2 cellular contexts compared by ENCODE assay signal in genomic region chr16:30698139-30698815, GRCh38.
A peak's percentile ranks its signal among the peaks of the same experiment; 100 is the strongest.
TF ChIP-seq lines count a peak whose summit lies in the region.

No MANE protein-coding gene starts in this region.

TF ChIP-seq in A549, 52 proteins besides CTCF, POLR2A, EP300 and RAD21:
- TF ChIP-seq, protein P1, sequence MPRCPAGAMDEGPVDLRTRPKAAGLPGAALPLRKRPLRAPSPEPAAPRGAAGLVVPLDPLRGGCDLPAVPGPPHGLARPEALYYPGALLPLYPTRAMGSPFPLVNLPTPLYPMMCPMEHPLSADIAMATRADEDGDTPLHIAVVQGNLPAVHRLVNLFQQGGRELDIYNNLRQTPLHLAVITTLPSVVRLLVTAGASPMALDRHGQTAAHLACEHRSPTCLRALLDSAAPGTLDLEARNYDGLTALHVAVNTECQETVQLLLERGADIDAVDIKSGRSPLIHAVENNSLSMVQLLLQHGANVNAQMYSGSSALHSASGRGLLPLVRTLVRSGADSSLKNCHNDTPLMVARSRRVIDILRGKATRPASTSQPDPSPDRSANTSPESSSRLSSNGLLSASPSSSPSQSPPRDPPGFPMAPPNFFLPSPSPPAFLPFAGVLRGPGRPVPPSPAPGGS (IDR thresholded peaks at IDR 0.05) = peak; percentile 81
- TF ChIP-seq CBX2 (IDR thresholded peaks at IDR 0.05; ENCODE audit: borderline replicate concordance, low read depth) (no peak), TP53 (CRISPR knock-in tag; IDR thresholded peaks at IDR 0.05) (peak; percentile 82; the same call in 1 of the 2 replicates), REST (IDR thresholded peaks at IDR 0.05) (peak; percentile 98), RFX5 (IDR thresholded peaks at IDR 0.05) (peak; percentile 25; the same call in 1 of the 2 replicates), NFE2L2 (conservative IDR thresholded peaks at IDR 0.05; ENCODE audit: low read length) (no peak), MYC (IDR thresholded peaks at IDR 0.05; ENCODE audit: borderline replicate concordance, low read length) (peak; percentile 80), RCOR1 (IDR thresholded peaks at IDR 0.05; ENCODE audit: low read depth, low read length) (no peak), TFCP2L1 (CRISPR knock-in tag; IDR thresholded peaks at IDR 0.05) (peak; percentile 96), HOXA7 (CRISPR knock-in tag; IDR thresholded peaks at IDR 0.05) (peak; percentile 47; the same call in 1 of the 2 replicates), RNF2 (IDR thresholded peaks at IDR 0.05; ENCODE audit: borderline replicate concordance, low read depth) (no peak), SMC3 (IDR thresholded peaks at IDR 0.05) (no peak), JUN (IDR thresholded peaks at IDR 0.05) (peak; percentile 84 to 91), FOSB (CRISPR knock-in tag; IDR thresholded peaks at IDR 0.05) (peak; percentile 67; the same call in 1 of the 2 replicates), PHF8 (IDR thresholded peaks at IDR 0.05; ENCODE audit: borderline replicate concordance, low read depth) (peak; percentile 95), MAZ (IDR thresholded peaks at IDR 0.05; ENCODE audit: borderline replicate concordance, low read depth, low read length) (peak; percentile 73; the same call in 1 of the 2 replicates), CEBPB (IDR thresholded peaks at IDR 0.05) (no peak), ESRRA (IDR thresholded peaks at IDR 0.05; ENCODE audit: borderline replicate concordance, low read length) (no peak), CHD2 (IDR thresholded peaks at IDR 0.05; ENCODE audit: low read length, partially characterized antibody) (no peak), MAX (IDR thresholded peaks at IDR 0.05) (peak; percentile 80), EHMT2 (IDR thresholded peaks at IDR 0.05; ENCODE audit: low read depth) (no peak)
- TF ChIP-seq, protein P2, sequence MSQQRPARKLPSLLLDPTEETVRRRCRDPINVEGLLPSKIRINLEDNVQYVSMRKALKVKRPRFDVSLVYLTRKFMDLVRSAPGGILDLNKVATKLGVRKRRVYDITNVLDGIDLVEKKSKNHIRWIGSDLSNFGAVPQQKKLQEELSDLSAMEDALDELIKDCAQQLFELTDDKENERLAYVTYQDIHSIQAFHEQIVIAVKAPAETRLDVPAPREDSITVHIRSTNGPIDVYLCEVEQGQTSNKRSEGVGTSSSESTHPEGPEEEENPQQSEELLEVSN (IDR thresholded peaks at IDR 0.05; ENCODE audit: borderline replicate concordance, low read depth) = peak; percentile 33; the same call in 1 of the 2 replicates

TF ChIP-seq in K562, 482 proteins besides CTCF, POLR2A, EP300 and RAD21 (continues in another document):
- TF ChIP-seq, protein P3, sequence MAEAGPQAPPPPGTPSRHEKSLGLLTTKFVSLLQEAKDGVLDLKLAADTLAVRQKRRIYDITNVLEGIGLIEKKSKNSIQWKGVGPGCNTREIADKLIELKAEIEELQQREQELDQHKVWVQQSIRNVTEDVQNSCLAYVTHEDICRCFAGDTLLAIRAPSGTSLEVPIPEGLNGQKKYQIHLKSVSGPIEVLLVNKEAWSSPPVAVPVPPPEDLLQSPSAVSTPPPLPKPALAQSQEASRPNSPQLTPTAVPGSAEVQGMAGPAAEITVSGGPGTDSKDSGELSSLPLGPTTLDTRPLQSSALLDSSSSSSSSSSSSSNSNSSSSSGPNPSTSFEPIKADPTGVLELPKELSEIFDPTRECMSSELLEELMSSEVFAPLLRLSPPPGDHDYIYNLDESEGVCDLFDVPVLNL (CRISPR knock-in tag; IDR thresholded peaks at IDR 0.05; ENCODE audit: low read depth) = peak; percentile 64; the same call in 1 of the 2 replicates
- TF ChIP-seq, protein P2 (IDR thresholded peaks at IDR 0.05; ENCODE audit: borderline replicate concordance in 1 of 2, extremely low read depth in 1 of 2, insufficient read depth in 1 of 2, insufficient read length in 1 of 2, low read depth in 1 of 2, low read length in 1 of 2, poor library complexity in 1 of 2, severe bottlenecking in 1 of 2) = peak; percentile 70 to 86
- TF ChIP-seq EGR1 (conservative IDR thresholded peaks at IDR 0.05) = peak; percentile 86
- TF ChIP-seq AFF4 (CRISPR knock-in tag; IDR thresholded peaks at IDR 0.05) = peak; percentile 23; the same call in 1 of the 2 replicates
- 0 out of 2 replicates have a peak, but pooled peaks have one; percentile 14 for TF ChIP-seq CBFB (CRISPR knock-in tag; IDR thresholded peaks at IDR 0.05)
- TF ChIP-seq, protein P4, sequence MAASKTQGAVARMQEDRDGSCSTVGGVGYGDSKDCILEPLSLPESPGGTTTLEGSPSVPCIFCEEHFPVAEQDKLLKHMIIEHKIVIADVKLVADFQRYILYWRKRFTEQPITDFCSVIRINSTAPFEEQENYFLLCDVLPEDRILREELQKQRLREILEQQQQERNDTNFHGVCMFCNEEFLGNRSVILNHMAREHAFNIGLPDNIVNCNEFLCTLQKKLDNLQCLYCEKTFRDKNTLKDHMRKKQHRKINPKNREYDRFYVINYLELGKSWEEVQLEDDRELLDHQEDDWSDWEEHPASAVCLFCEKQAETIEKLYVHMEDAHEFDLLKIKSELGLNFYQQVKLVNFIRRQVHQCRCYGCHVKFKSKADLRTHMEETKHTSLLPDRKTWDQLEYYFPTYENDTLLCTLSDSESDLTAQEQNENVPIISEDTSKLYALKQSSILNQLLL (CRISPR knock-in tag; IDR thresholded peaks at IDR 0.05; ENCODE audit: borderline replicate concordance) = no peak
- TF ChIP-seq SETDB1 (IDR thresholded peaks at IDR 0.05; ENCODE audit: low read length) = peak; percentile 71
- peak; percentile 88 for TF ChIP-seq SMAD4 (CRISPR knock-in tag; conservative IDR thresholded peaks at IDR 0.05)
- peak; percentile 68; the same call in 1 of the 2 replicates for TF ChIP-seq OTX1 (CRISPR knock-in tag; IDR thresholded peaks at IDR 0.05)
- TF ChIP-seq MECOM (CRISPR knock-in tag; IDR thresholded peaks at IDR 0.05) = no peak
- TF ChIP-seq TOE1 (IDR thresholded peaks at IDR 0.05; ENCODE audit: borderline replicate concordance) = peak; percentile 87
- peak; percentile 97 for TF ChIP-seq TOE1 (CRISPR knock-in tag; IDR thresholded peaks at IDR 0.05; ENCODE audit: borderline replicate concordance, low read depth)
- TF ChIP-seq ESRRA (IDR thresholded peaks at IDR 0.05; ENCODE audit: borderline replicate concordance, low read depth) = peak; percentile 93
- TF ChIP-seq PYGO2 (tag; IDR thresholded peaks at IDR 0.05) = no peak
- TF ChIP-seq ATF7 (IDR thresholded peaks at IDR 0.05) = peak; percentile 90
- TF ChIP-seq ZNF778 (CRISPR knock-in tag; IDR thresholded peaks at IDR 0.05) = no peak
- TF ChIP-seq ZNF511 (CRISPR knock-in tag; IDR thresholded peaks at IDR 0.05) = peak; percentile 73
- TF ChIP-seq RCOR1 (IDR thresholded peaks at IDR 0.05; ENCODE audit: borderline replicate concordance in 1 of 2, low read depth in 2 of 2, low read length in 2 of 2) = 0 out of 4 replicates have a peak, but pooled peaks of 1 of the 2 experiments have one; percentile 5
- TF ChIP-seq XRCC3 (IDR thresholded peaks at IDR 0.05) = no peak
- peak; percentile 43; the same call in 1 of the 2 replicates for TF ChIP-seq HIVEP1 (CRISPR knock-in tag; IDR thresholded peaks at IDR 0.05)
- TF ChIP-seq, protein P5, sequence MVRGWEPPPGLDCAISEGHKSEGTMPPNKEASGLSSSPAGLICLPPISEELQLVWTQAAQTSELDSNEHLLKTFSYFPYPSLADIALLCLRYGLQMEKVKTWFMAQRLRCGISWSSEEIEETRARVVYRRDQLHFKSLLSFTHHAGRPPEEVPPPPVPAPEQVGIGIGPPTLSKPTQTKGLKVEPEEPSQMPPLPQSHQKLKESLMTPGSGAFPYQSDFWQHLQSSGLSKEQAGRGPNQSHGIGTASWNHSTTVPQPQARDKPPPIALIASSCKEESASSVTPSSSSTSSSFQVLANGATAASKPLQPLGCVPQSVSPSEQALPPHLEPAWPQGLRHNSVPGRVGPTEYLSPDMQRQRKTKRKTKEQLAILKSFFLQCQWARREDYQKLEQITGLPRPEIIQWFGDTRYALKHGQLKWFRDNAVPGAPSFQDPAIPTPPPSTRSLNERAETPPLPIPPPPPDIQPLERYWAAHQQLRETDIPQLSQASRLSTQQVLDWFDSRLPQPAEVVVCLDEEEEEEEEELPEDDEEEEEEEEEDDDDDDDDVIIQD (CRISPR knock-in tag; IDR thresholded peaks at IDR 0.05) = no peak
- TF ChIP-seq CHD2 (IDR thresholded peaks at IDR 0.05; ENCODE audit: low read depth, low read length) = peak; percentile 99; the same call in 1 of the 2 replicates
- 0 out of 2 replicates have a peak, but pooled peaks have one; percentile 44 for TF ChIP-seq RUNX1 (IDR thresholded peaks at IDR 0.05; ENCODE audit: low read depth)
- peak; percentile 62; the same call in 1 of the 2 replicates for TF ChIP-seq NCOR1 (IDR thresholded peaks at IDR 0.05)
- TF ChIP-seq HMGXB4 (CRISPR knock-in tag; IDR thresholded peaks at IDR 0.05) = no peak; the same call in 1 of the 2 replicates
- TF ChIP-seq NR2C2 (CRISPR knock-in tag; IDR thresholded peaks at IDR 0.05) = 0 out of 2 replicates have a peak, but pooled peaks have one; percentile 4
- TF ChIP-seq NR2C2 (tag; IDR thresholded peaks at IDR 0.05) = no peak
- peak; percentile 55; the same call in 1 of the 2 replicates for TF ChIP-seq FOXM1 (IDR thresholded peaks at IDR 0.05; ENCODE audit: low read depth)
- TF ChIP-seq FOXM1 (CRISPR knock-in tag; IDR thresholded peaks at IDR 0.05; ENCODE audit: low read depth) = peak; percentile 59
- no peak for TF ChIP-seq TCF7 (IDR thresholded peaks at IDR 0.05; ENCODE audit: borderline replicate concordance)
- TF ChIP-seq FOXK2 (conservative IDR thresholded peaks at IDR 0.05 in 1 of 2, IDR thresholded peaks at IDR 0.05 in 1 of 2; ENCODE audit: low read depth in 2 of 2) = peak in 1 of 2 experiments; percentile 65; a peak in 2 of 4 replicates
- TF ChIP-seq PCBP2 (IDR thresholded peaks at IDR 0.05; ENCODE audit: low read depth, low read length, poor library complexity, severe bottlenecking) = no peak
- peak in 1 of 2 experiments; percentile 55; a peak in 1 of 4 replicates for TF ChIP-seq FOXA3 (CRISPR knock-in tag; conservative IDR thresholded peaks at IDR 0.05 in 1 of 2, IDR thresholded peaks at IDR 0.05 in 1 of 2)
- TF ChIP-seq NR2C1 (IDR thresholded peaks at IDR 0.05) = peak; percentile 77
- peak; percentile 85; the same call in 1 of the 2 replicates for TF ChIP-seq NR2C1 (tag; IDR thresholded peaks at IDR 0.05)
- TF ChIP-seq KAT8 (IDR thresholded peaks at IDR 0.05; ENCODE audit: low read depth) = peak; percentile 96
- TF ChIP-seq PTRF (tag; IDR thresholded peaks at IDR 0.05) = no peak
- peak; percentile 84 for TF ChIP-seq KDM5B (IDR thresholded peaks at IDR 0.05; ENCODE audit: insufficient replicate concordance, low read depth, low read length)
- 0 out of 2 replicates have a peak, but pooled peaks have one; percentile 83 for TF ChIP-seq ZNF395 (CRISPR knock-in tag; IDR thresholded peaks at IDR 0.05)
